31 cellular contexts compared by ENCODE assay signal in genomic region chr1:180217021-180217420, GRCh38. TPM values are rescaled to one million over a fixed set of nuclear protein-coding genes. Genes with fewer than 3 reads are reported as not detected.
"Had no signal": no experiment of that assay in that cellular context is flagged by ENCODE, and none has a peak within 500 bp of the region (broad histone marks: within the 10 kb centered on the region; RNA-seq: fewer than 3 reads in every experiment).

No MANE protein-coding gene starts in this region.

- FAIRE-seq: bronchial epithelial cell had no signal

- H3K36me3 ChIP-seq: adrenal gland, esophagus muscularis mucosa, gastrocnemius medialis had no signal

- H3K27ac ChIP-seq: adrenal gland, esophagus muscularis mucosa, foreskin keratinocyte, gastrocnemius medialis had no signal

- ATAC-seq: activated CD4-positive, alpha-beta T cell treated with anti-CD3 and anti-CD28 coated beads for 36 hours; activated CD8-positive, alpha-beta memory T cell treated with anti-CD3 and anti-CD28 coated beads, Interleukin-2, amount 10 ng/mL, durations not matched to agents 7 days and 5 days; activated CD8-positive, alpha-beta T cell treated with anti-CD3 and anti-CD28 coated beads, Interleukin-2, amount 10 ng/mL, durations not matched to agents 7 days and 5 days; activated naive CD8-positive, alpha-beta T cell treated with anti-CD3 and anti-CD28 coated beads, Interleukin-2, amount 50 U/mL, for 24 hours; effector memory CD8-positive, alpha-beta T cell; foreskin keratinocyte; gastrocnemius medialis had no signal

- DNase-seq: activated CD4-positive, alpha-beta memory T cell treated with anti-CD3 and anti-CD28 coated beads for 36 hours; activated CD4-positive, alpha-beta T cell treated with anti-CD3 and anti-CD28 coated beads for 36 hours; activated CD4-positive, alpha-beta T cell treated with anti-CD3 and anti-CD28 coated beads, Interleukin-2, amount 10 ng/mL, durations not matched to agents 24 days and 14 days; activated CD4-positive, CD25-positive, alpha-beta regulatory T cell; activated CD4-positive, CD25-positive, alpha-beta regulatory T cell treated with anti-CD3 and anti-CD28 coated beads, Interleukin-2, amount 50 U/mL, for 72 hours; activated CD8-positive, alpha-beta memory T cell treated with anti-CD3 and anti-CD28 coated beads, Interleukin-2, amount 10 ng/mL, durations not matched to agents 7 days and 5 days; activated CD8-positive, alpha-beta memory T cell treated with anti-CD3 and anti-CD28 coated beads, Interleukin-2, amount 50 U/mL, for 4 hours; activated CD8-positive, alpha-beta T cell treated with anti-CD3 and anti-CD28 coated beads, Interleukin-2, amount 10 ng/mL, durations not matched to agents 7 days and 5 days; activated naive CD4-positive, alpha-beta T cell treated with anti-CD3 and anti-CD28 coated beads for 36 hours; activated naive CD8-positive, alpha-beta T cell treated with anti-CD3 and anti-CD28 coated beads for 36 hours; activated naive CD8-positive, alpha-beta T cell treated with anti-CD3 and anti-CD28 coated beads, Interleukin-2, amount 50 U/mL, for 24 hours; activated T-cell treated with anti-CD3 and anti-CD28 coated beads, Interleukin-2, amount 50 U/mL, for 1 hour; activated T-cell treated with anti-CD3 and anti-CD28 coated beads, Interleukin-2, amount 50 U/mL, for 48 hours; adrenal gland; amygdala; aorta; cortex of kidney; dermis blood vessel endothelial cell; effector CD4-positive, alpha-beta T cell; effector memory CD8-positive, alpha-beta T cell; erythroblast; foreskin keratinocyte; T-helper 2 cell had no signal

- H3K4me3 ChIP-seq: adrenal gland, esophagus muscularis mucosa, gastrocnemius medialis had no signal

- H3K27me3 ChIP-seq: adrenal gland, gastrocnemius medialis had no signal

- H3K9me3 ChIP-seq: adrenal gland, esophagus muscularis mucosa, gastrocnemius medialis had no signal

- H3K4me1 ChIP-seq: adrenal gland, foreskin keratinocyte, gastrocnemius medialis had no signal

RNA-seq across cellular contexts. Expression of gene LHX4, which starts 13.0 kb away (rescaled TPM):
- total RNA-seq: activated CD4-positive, alpha-beta memory T cell treated with anti-CD3 and anti-CD28 coated beads for 36 hours; activated CD4-positive, alpha-beta T cell treated with anti-CD3 and anti-CD28 coated beads for 36 hours; activated CD4-positive, alpha-beta T cell treated with anti-CD3 and anti-CD28 coated beads, Interleukin-2, amount 10 ng/mL, durations not matched to agents 24 days and 14 days; activated CD8-positive, alpha-beta memory T cell treated with anti-CD3 and anti-CD28 coated beads for 36 hours; activated CD8-positive, alpha-beta memory T cell treated with anti-CD3 and anti-CD28 coated beads, Interleukin-2, amount 10 ng/mL, durations not matched to agents 7 days and 5 days; activated CD8-positive, alpha-beta T cell treated with anti-CD3 and anti-CD28 coated beads, Interleukin-2, amount 10 ng/mL, durations not matched to agents 7 days and 5 days; activated naive CD4-positive, alpha-beta T cell treated with anti-CD3 and anti-CD28 coated beads for 36 hours; activated naive CD8-positive, alpha-beta T cell treated with anti-CD3 and anti-CD28 coated beads for 36 hours; activated T-helper 1 cell treated with anti-CD3 and anti-CD28 coated beads, Interleukin-12 subunit alpha, Interleukin-12 subunit beta, Interleukin-2, Interleukin-4 antibody, amounts not matched to agents 30 ng/mL and 10 ng/mL and 1 ng/mL, durations not matched to agents 14 hours and 24 hours and 36 hours; activated T-helper 2 cell treated with anti-CD3 and anti-CD28 coated beads, Interferon-gamma antibody, Interleukin-2, Interleukin-4, amounts not matched to agents 10 μg/mL and 5 μg/mL and 100 μg/mL, durations not matched to agents 14 hours and 24 hours and 36 hours; adrenal gland; aorta; dermis blood vessel endothelial cell; esophagus muscularis mucosa; foreskin keratinocyte; gastrocnemius medialis; glomerular endothelial cell; T-helper 1 cell treated with Interleukin-12 subunit alpha and Interleukin-12 subunit beta and Interleukin-4 antibody, amounts not matched to agents 30 ng/mL and 1 ng/mL, for 36 hours had no signal
- polyA plus RNA-seq: adrenal gland, foreskin keratinocyte had no signal
